In the genomic region with DNA sequence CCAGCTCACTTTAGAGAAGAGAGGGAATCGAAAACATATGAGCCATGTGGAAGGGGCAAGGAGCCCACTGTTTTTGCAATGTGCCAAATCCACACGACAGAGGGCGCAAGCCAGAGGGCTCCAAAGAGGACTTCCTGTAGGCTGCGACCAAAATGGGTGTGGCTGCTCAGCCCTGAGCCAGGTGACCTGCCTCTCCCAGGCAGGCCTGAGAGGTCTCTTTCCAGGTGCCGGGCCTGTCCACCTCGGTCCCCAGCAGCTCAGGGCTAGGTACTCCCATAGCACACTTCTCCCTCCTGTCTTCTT, we compare ENCODE assay signal across 19 cellular contexts.
DNase-seq lines count a peak whose midpoint lies in the region; ATAC-seq, FAIRE-seq and TF ChIP-seq lines count a peak whose summit lies in the region.
"Had no signal": no experiment of that assay in that cellular context is flagged by ENCODE, and none has a peak within 500 bp of the region (broad histone marks: within the 10 kb centered on the region; RNA-seq: fewer than 3 reads in every experiment).

No MANE protein-coding gene starts in this region.

- TF ChIP-seq EP300 in GM12878 (IDR thresholded peaks at IDR 0.05; ENCODE audit: borderline replicate concordance in 1 of 2, control insufficient read depth in 1 of 2, low read depth in 2 of 2, low read length in 2 of 2), result no peak

- peaks cover 12% of the 10 kb centered on the region for H3K27me3 Mint-ChIP-seq in GM23338 (ENCODE audit: insufficient read depth, low read depth, poor library complexity)
- peaks cover 4% of the 10 kb centered on the region for H3K27me3 Mint-ChIP-seq in neural progenitor cell (ENCODE audit: insufficient read depth, low read depth)

- 52% methylated on average over 6 of the region's 6 CpGs for WGBS in GM12878 (ENCODE audit: insufficient coverage, insufficient replicate concordance, low lambda C conversion rate, missing lambda C conversion rate)
- WGBS in small intestine, 3 donors, result 68 to 80% (median 79%) methylated on average over 6 of the region's 6 CpGs

- H3K9me3 ChIP-seq in HCT116 (ENCODE audit: control insufficient read depth in 1 of 2, insufficient read depth in 1 of 2, low read depth in 1 of 2, low read length in 2 of 2), result no peaks in the 10 kb centered on the region
- H3K9me3 ChIP-seq in GM12878 (replicated peaks; ENCODE audit: control insufficient read depth, insufficient read depth, low read length), result no peaks in the 10 kb centered on the region
- H3K9me3 ChIP-seq in neural progenitor cell (ENCODE audit: low read depth), result no peaks in the 10 kb centered on the region
- no peaks in the 10 kb centered on the region for H3K9me3 ChIP-seq in PC-9 (ENCODE audit: insufficient read depth, low read depth)
- H3K9me3 ChIP-seq in small intestine (ENCODE audit: control insufficient read depth, low read depth), result no peaks in the 10 kb centered on the region
- H3K9me3 ChIP-seq: SJCRH30 had no signal

- H3K9me2 ChIP-seq in GM23338 (ENCODE audit: insufficient read depth) (no peaks in the 10 kb centered on the region), HCT116 (ENCODE audit: insufficient read depth) (no peaks in the 10 kb centered on the region), PC-9 (ENCODE audit: insufficient read depth) (no peaks in the 10 kb centered on the region)

- no peak overlapping the region for H3K27ac ChIP-seq in GM23338 (ENCODE audit: low read depth)
- no peak overlapping the region for H3K27ac ChIP-seq in HCT116 (ENCODE audit: low read depth, low read length)
- H3K27ac ChIP-seq in GM12878 (ENCODE audit: control insufficient read depth, insufficient read depth), result no peak overlapping the region
- no peak overlapping the region for H3K27ac ChIP-seq in neural progenitor cell
- H3K27ac ChIP-seq in PC-9, result no peak overlapping the region
- H3K27ac ChIP-seq in small intestine (ENCODE audit: low read depth in 1 of 2, low read length in 1 of 2), result no peak overlapping the region
- H3K27ac ChIP-seq: GM23248, RWPE1, SJCRH30 had no signal

- H3K4me2 ChIP-seq in GM23338 (no peak overlapping the region), HCT116 (ENCODE audit: low read length) (no peak overlapping the region), GM12878 (ENCODE audit: control insufficient read depth, insufficient read depth) (no peak overlapping the region), neural progenitor cell (no peak overlapping the region), PC-9 (no peak overlapping the region)

- H3K36me3 ChIP-seq in GM23338 (ENCODE audit: insufficient read depth) (no peaks in the 10 kb centered on the region), HCT116 (ENCODE audit: control insufficient read depth in 1 of 2, insufficient read depth in 2 of 2, low read length in 2 of 2) (no peaks in the 10 kb centered on the region), GM12878 (ENCODE audit: control insufficient read depth in 2 of 2, insufficient read depth in 2 of 2, low read length in 1 of 2) (no peaks in the 10 kb centered on the region), neural progenitor cell (no peaks in the 10 kb centered on the region), PC-9 (ENCODE audit: low read depth) (no peaks in the 10 kb centered on the region), small intestine (ENCODE audit: control insufficient read depth in 2 of 2, insufficient read depth in 2 of 2, low read length in 2 of 2) (no peaks in the 10 kb centered on the region)
- H3K36me3 ChIP-seq: SJCRH30 had no signal

- RAD21 ChIA-PET in HCT116 (lab: Charles Lee; ENCODE audit: low non-redundant PET in 1 of 2, low total read pairs in 2 of 2, uncharacterized antibody in 2 of 2, unreplicated experiment in 2 of 2) (no interaction called here), GM12878 (lab: Charles Lee; ENCODE audit: unreplicated experiment) (no interaction called here)

- peak; percentile 43 for ATAC-seq in GM23338
- ATAC-seq in HCT116, result peak; percentile 71
- peak; percentile 59 for ATAC-seq in GM12878

- POLR2A ChIA-PET in HCT116 (lab: Charles Lee), result no interaction called here
- POLR2A ChIA-PET in GM12878 (lab: Charles Lee), result no interaction called here
- POLR2A ChIA-PET in PC-9 (lab: Charles Lee; ENCODE audit: unreplicated experiment), result interaction anchor here (0.7 kb wide), 1 partner anchor 106 kb away, joined by 4 read pairs; no protein-coding TSS in a partner anchor

- H3K4me1 Mint-ChIP-seq in GM23338 (peaks cover 5% of the 10 kb centered on the region; the same call in 2 of the 3 replicates), neural progenitor cell (peaks cover 4% of the 10 kb centered on the region)
- H3K4me1 Mint-ChIP-seq: B cell had no signal

- FAIRE-seq in GM12878 (lab: Jason Lieb, UNC), result no peak
- FAIRE-seq in small intestine (lab: Jason Lieb, UNC), result no peak

- H3K27me3 ChIP-seq in GM23338 (ENCODE audit: insufficient read depth) (no peaks in the 10 kb centered on the region), HCT116 (ENCODE audit: insufficient read depth, low read length) (peaks cover 5% of the 10 kb centered on the region; the same call in 1 of the 2 replicates), GM12878 (replicated peaks in 1 of 2; ENCODE audit: control insufficient read depth in 2 of 2, insufficient read depth in 2 of 2, low read length in 1 of 2) (no peaks in the 10 kb centered on the region; a peak in 3 of 4 replicates), neural progenitor cell (no peaks in the 10 kb centered on the region), PC-9 (ENCODE audit: insufficient read depth, low read depth) (no peaks in the 10 kb centered on the region), small intestine (ENCODE audit: control insufficient read depth in 2 of 2, insufficient read depth in 2 of 2, low read length in 2 of 2) (peaks cover 0 to 2% of the 10 kb centered on the region in 2 donors)
- H3K27me3 ChIP-seq: SJCRH30 had no signal

- in situ Hi-C loops in GM12878 (cut with MboI), result no loop called here

- H3K9ac ChIP-seq in HCT116 (ENCODE audit: low read length) (no peak overlapping the region), GM12878 (ENCODE audit: control insufficient read depth, insufficient read depth, low read length) (no peak overlapping the region), neural progenitor cell (no peak overlapping the region)
- H3K9ac ChIP-seq: GM23248 had no signal

- H4K20me1 ChIP-seq in GM23338 (replicated peaks; ENCODE audit: insufficient read depth), result no peaks in the 10 kb centered on the region
- no peaks in the 10 kb centered on the region for H4K20me1 ChIP-seq in HCT116 (ENCODE audit: insufficient read depth)
- no peaks in the 10 kb centered on the region for H4K20me1 ChIP-seq in GM12878 (ENCODE audit: control insufficient read depth, insufficient read depth)
- no peaks in the 10 kb centered on the region for H4K20me1 ChIP-seq in neural progenitor cell (ENCODE audit: low read depth)
- H4K20me1 ChIP-seq in PC-9 (ENCODE audit: insufficient read depth), result no peaks in the 10 kb centered on the region

- H2AFZ ChIP-seq in GM23338 (0 out of 2 replicates have a peak overlapping the region, but pooled peaks have one; percentile 72), HCT116 (ENCODE audit: low read depth, low read length, poor library complexity, severe bottlenecking) (no peak overlapping the region), GM12878 (ENCODE audit: control insufficient read depth, low read depth, low read length) (no peak overlapping the region), neural progenitor cell (replicated peaks) (no peak overlapping the region), PC-9 (no peak overlapping the region)
- H2AFZ ChIP-seq: GM23248 had no signal

- intact Hi-C loops in HCT116 (cut with micrococcal nuclease) (loop anchor here (10.0 kb wide), 1 partner anchor 1003 kb away; no protein-coding TSS in a partner anchor), GM12878 (cut with micrococcal nuclease; ENCODE audit: unreplicated experiment) (no loop called here), PC-9 (cut with micrococcal nuclease; ENCODE audit: unreplicated experiment) (no loop called here)

- no peak for TF ChIP-seq POLR2A in HCT116 (IDR thresholded peaks at IDR 0.05; ENCODE audit: borderline replicate concordance, extremely low read depth, insufficient read depth, insufficient read length)
- TF ChIP-seq POLR2A in GM12878 (IDR thresholded peaks at IDR 0.05; ENCODE audit: low read depth, low read length), result no peak

- H3K36me3 Mint-ChIP-seq in GM23338 (ENCODE audit: low read depth) (no peaks in the 10 kb centered on the region), neural progenitor cell (no peaks in the 10 kb centered on the region)

- DNase-seq in GM23338 (ENCODE audit: low spot score), result peak; percentile 45
- no peak for DNase-seq in HCT116 (ENCODE audit: low read depth, low spot score)
- no peak for DNase-seq in GM12878 (ENCODE audit: low read depth, low spot score)
- peak; percentile 55 for DNase-seq in islet precursor cell
- DNase-seq in neural progenitor cell (ENCODE audit: low spot score), result no peak
- DNase-seq in PC-9, result no peak
- DNase-seq in small intestine, result no peak
- DNase-seq in activated CD4-positive, alpha-beta T cell treated with anti-CD3 and anti-CD28 coated beads for 1 hour, result no peak
- DNase-seq: CD4-positive, alpha-beta T cell; DMS53; HFFc6; NCI-H1105 treated with DMSO at 0.1 percent for 48 hours; NCI-H187 treated with DMSO at 0.1 percent for 48 hours; NCI-H526 treated with DMSO at 0.1 percent for 48 hours; OCI-M1; SJCRH30 had no signal

- no peak for TF ChIP-seq RAD21 in HCT116 (IDR thresholded peaks at IDR 0.05; ENCODE audit: low read depth)
- no peak for TF ChIP-seq RAD21 in GM12878 (IDR thresholded peaks at IDR 0.05; ENCODE audit: insufficient read depth, low read depth, low read length)

- H3K79me2 ChIP-seq in GM23338 (replicated peaks; ENCODE audit: insufficient read depth) (no peaks in the 10 kb centered on the region), HCT116 (ENCODE audit: insufficient read depth, low read length) (no peaks in the 10 kb centered on the region), GM12878 (ENCODE audit: control insufficient read depth, insufficient read depth, low read length) (no peaks in the 10 kb centered on the region), neural progenitor cell (ENCODE audit: low read depth) (no peaks in the 10 kb centered on the region), PC-9 (ENCODE audit: low read depth) (no peaks in the 10 kb centered on the region)

- no peaks in the 10 kb centered on the region for H3F3A ChIP-seq in GM23338 (replicated peaks; ENCODE audit: low read depth)
- no peaks in the 10 kb centered on the region for H3F3A ChIP-seq in neural progenitor cell (ENCODE audit: low read depth)
- H3F3A ChIP-seq in PC-9 (ENCODE audit: insufficient read depth, low read depth), result no peaks in the 10 kb centered on the region

- H3K4me1 ChIP-seq in GM23338 (ENCODE audit: insufficient read depth), result no peaks in the 10 kb centered on the region
- H3K4me1 ChIP-seq in HCT116 (ENCODE audit: control insufficient read depth in 1 of 2, insufficient read depth in 2 of 2, low read length in 2 of 2), result peaks cover 0 to 5% of the 10 kb centered on the region in 2 experiments; a peak in 1 of 4 replicates
- no peaks in the 10 kb centered on the region for H3K4me1 ChIP-seq in GM12878 (ENCODE audit: control insufficient read depth, insufficient read depth, low read length)
- no peaks in the 10 kb centered on the region for H3K4me1 ChIP-seq in neural progenitor cell
- H3K4me1 ChIP-seq in PC-9 (replicated peaks; ENCODE audit: insufficient read depth), result no peaks in the 10 kb centered on the region
- H3K4me1 ChIP-seq in small intestine (ENCODE audit: control insufficient read depth in 2 of 2, insufficient read depth in 1 of 2, low read depth in 1 of 2, low read length in 1 of 2), result no peaks in the 10 kb centered on the region

- H3K4me3 ChIP-seq in GM23338 (no peak overlapping the region), HCT116 (replicated peaks in 1 of 2; ENCODE audit: low read depth in 1 of 2, low read length in 2 of 2) (no peak overlapping the region), GM12878 (no peak overlapping the region), neural progenitor cell (no peak overlapping the region), PC-9 (no peak overlapping the region), small intestine (ENCODE audit: low read depth in 1 of 2, low read length in 2 of 2) (no peak overlapping the region)
- H3K4me3 ChIP-seq: GM23248, SJCRH30 had no signal

- TF ChIP-seq CTCF in GM23338 (conservative IDR thresholded peaks at IDR 0.05; ENCODE audit: low read depth in 2 of 2), result peak; percentile 24 to 55; a peak in 3 of 4 replicates
- peak in 2 of 3 experiments; percentile 15 to 18; a peak in 1 of 6 replicates for TF ChIP-seq CTCF in HCT116 (IDR thresholded peaks at IDR 0.05 in 2 of 3, conservative IDR thresholded peaks at IDR 0.05 in 1 of 3; ENCODE audit: borderline replicate concordance in 1 of 3, insufficient read depth in 1 of 3, low read depth in 2 of 3, low read length in 2 of 3)
- TF ChIP-seq CTCF in GM12878 (IDR thresholded peaks at IDR 0.05 in 2 of 3, conservative IDR thresholded peaks at IDR 0.05 in 1 of 3; ENCODE audit: control insufficient read depth in 2 of 3, extremely low read depth in 1 of 3, insufficient read depth in 1 of 3, low read depth in 3 of 3, low read length in 3 of 3), result no peak
- TF ChIP-seq CTCF in neural progenitor cell (IDR thresholded peaks at IDR 0.05), result no peak
- no peak for TF ChIP-seq CTCF in PC-9 (conservative IDR thresholded peaks at IDR 0.05)

- H3K27ac Mint-ChIP-seq in GM23338 (no peak overlapping the region), neural progenitor cell (no peak overlapping the region)
- H3K27ac Mint-ChIP-seq: B cell; CD4-positive, alpha-beta T cell; HFFc6 had no signal

- BruUV-seq in HCT116 (replicated peaks; lab: Mats Ljungman, UMichigan), result no TSS peak
- BruUV-seq in GM12878 (replicated peaks; lab: Mats Ljungman, UMichigan), result no TSS peak
- BruUV-seq in PC-9 (replicated peaks; lab: Mats Ljungman, UMichigan), result no TSS peak

- no peak overlapping the region for H3K4me3 Mint-ChIP-seq in GM23338
- H3K4me3 Mint-ChIP-seq in neural progenitor cell, result no peak overlapping the region
- H3K4me3 Mint-ChIP-seq: B cell; CD4-positive, alpha-beta T cell; HFFc6 had no signal

- SMC1A ChIA-PET in GM12878 (lab: Charles Lee; ENCODE audit: uncharacterized antibody, unreplicated experiment), result no interaction called here

- CTCF ChIA-PET in HCT116 (lab: Charles Lee), result interaction anchor here (2.0 kb wide), 1 partner anchor 378 kb away, joined by 22 read pairs; no protein-coding TSS in a partner anchor
- CTCF ChIA-PET in GM12878 (lab: Yijun Ruan, JAX), result no interaction called here
- CTCF ChIA-PET in PC-9 (lab: Charles Lee), result no interaction called here

- H3K9me3 Mint-ChIP-seq in GM23338 (no peaks in the 10 kb centered on the region), neural progenitor cell (no peaks in the 10 kb centered on the region)
- H3K9me3 Mint-ChIP-seq: CD4-positive, alpha-beta T cell; HFFc6 had no signal

Comparison
In these comparisons a context has a peak if more than half of its experiments do, and no peak if none do; other contexts are left out.
1. DNase-seq: peak in GM23338 (single experiment) and islet precursor cell (single experiment); none in HCT116 (single experiment), GM12878 (single experiment), neural progenitor cell (single experiment), PC-9 (0 of 2), small intestine (single experiment) and activated CD4-positive, alpha-beta T cell treated with anti-CD3 and anti-CD28 coated beads for 1 hour (single experiment).
2. CTCF ChIP-seq: peak in GM23338 (2 of 2) and HCT116 (2 of 3); none in GM12878 (0 of 3), neural progenitor cell (single experiment) and PC-9 (single experiment).
3. Peak in every context shown above with its lines, with median percentiles within 50 percentile points of each other: ATAC-seq.